1 cellular context compared by ENCODE assay signal in the genomic region with DNA sequence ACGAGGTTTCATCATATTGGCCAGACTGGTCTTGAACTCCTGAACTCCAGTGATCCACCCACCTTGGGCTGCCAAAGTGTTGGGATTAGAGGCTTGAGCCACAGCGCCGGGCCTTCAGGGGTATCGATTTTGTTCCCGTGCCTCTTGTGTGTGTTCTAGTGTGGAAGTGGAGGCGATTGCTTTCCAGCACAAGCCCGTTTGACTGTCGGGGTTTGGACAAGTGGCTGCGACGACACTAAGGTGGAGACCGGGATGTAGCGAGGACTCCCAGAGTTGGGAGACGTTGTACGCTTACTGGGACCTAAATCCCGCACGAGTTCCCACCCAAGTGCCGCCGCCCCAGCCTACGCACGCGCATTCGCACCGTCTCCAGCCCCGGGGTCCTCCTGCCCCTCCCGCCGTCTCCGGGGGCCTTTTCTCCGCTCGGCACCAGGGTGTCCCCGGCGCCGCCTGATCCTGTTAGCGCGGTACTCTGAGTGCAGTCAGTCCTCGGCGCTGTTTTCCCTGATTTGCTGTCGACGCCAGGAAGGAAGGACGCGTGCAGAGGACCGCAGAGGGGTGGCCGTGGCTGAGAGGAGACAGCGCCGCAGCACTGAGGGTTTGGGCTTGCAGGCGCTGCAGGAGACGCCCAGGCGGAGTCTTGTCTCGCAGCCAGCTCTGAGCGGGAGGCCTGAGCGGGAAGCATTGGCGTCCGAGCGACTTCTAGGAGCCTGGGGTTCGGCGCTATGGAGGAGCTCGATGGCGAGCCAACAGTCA.
A peak's percentile ranks its signal among the peaks of the same experiment; 100 is the strongest.
TF ChIP-seq lines count a peak whose summit lies in the region.

A gene with protein sequence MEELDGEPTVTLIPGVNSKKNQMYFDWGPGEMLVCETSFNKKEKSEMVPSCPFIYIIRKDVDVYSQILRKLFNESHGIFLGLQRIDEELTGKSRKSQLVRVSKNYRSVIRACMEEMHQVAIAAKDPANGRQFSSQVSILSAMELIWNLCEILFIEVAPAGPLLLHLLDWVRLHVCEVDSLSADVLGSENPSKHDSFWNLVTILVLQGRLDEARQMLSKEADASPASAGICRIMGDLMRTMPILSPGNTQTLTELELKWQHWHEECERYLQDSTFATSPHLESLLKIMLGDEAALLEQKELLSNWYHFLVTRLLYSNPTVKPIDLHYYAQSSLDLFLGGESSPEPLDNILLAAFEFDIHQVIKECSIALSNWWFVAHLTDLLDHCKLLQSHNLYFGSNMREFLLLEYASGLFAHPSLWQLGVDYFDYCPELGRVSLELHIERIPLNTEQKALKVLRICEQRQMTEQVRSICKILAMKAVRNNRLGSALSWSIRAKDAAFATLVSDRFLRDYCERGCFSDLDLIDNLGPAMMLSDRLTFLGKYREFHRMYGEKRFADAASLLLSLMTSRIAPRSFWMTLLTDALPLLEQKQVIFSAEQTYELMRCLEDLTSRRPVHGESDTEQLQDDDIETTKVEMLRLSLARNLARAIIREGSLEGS (plus strand): TSS at position 643 of the 756 bp plus-strand sequence. CDS start 83 bp downstream, at position 726.

TF ChIP-seq in K562, 482 proteins besides CTCF, POLR2A, EP300 and RAD21 (continued from another document and continues in another):
- TF ChIP-seq, protein P1, sequence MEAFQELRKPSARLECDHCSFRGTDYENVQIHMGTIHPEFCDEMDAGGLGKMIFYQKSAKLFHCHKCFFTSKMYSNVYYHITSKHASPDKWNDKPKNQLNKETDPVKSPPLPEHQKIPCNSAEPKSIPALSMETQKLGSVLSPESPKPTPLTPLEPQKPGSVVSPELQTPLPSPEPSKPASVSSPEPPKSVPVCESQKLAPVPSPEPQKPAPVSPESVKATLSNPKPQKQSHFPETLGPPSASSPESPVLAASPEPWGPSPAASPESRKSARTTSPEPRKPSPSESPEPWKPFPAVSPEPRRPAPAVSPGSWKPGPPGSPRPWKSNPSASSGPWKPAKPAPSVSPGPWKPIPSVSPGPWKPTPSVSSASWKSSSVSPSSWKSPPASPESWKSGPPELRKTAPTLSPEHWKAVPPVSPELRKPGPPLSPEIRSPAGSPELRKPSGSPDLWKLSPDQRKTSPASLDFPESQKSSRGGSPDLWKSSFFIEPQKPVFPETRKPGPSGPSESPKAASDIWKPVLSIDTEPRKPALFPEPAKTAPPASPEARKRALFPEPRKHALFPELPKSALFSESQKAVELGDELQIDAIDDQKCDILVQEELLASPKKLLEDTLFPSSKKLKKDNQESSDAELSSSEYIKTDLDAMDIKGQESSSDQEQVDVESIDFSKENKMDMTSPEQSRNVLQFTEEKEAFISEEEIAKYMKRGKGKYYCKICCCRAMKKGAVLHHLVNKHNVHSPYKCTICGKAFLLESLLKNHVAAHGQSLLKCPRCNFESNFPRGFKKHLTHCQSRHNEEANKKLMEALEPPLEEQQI (IDR thresholded peaks at IDR 0.05) = no peak
- TF ChIP-seq RFX1 (IDR thresholded peaks at IDR 0.05) (no peak), PRMT5 (CRISPR knock-in tag; IDR thresholded peaks at IDR 0.05) (no peak), DACH1 (IDR thresholded peaks at IDR 0.05; ENCODE audit: partially characterized antibody) (peak; percentile 99), RFX7 (CRISPR knock-in tag; IDR thresholded peaks at IDR 0.05) (no peak), ZNF699 (CRISPR knock-in tag; IDR thresholded peaks at IDR 0.05; ENCODE audit: insufficient replicate concordance) (no peak), SIN3A (IDR thresholded peaks at IDR 0.05; ENCODE audit: borderline replicate concordance in 2 of 2, control insufficient read depth in 1 of 2, low read depth in 2 of 2, low read length in 2 of 2) (peak in 1 of 2 experiments; percentile 72; a peak in 2 of 4 replicates), ZNF586 (CRISPR knock-in tag; conservative IDR thresholded peaks at IDR 0.05) (no peak), ETV6 (IDR thresholded peaks at IDR 0.05; ENCODE audit: borderline replicate concordance in 1 of 2, low read depth in 2 of 2, low read length in 1 of 2) (no peak), ETV6 (CRISPR knock-in tag; IDR thresholded peaks at IDR 0.05; ENCODE audit: borderline replicate concordance) (no peak), RAD51 (IDR thresholded peaks at IDR 0.05; ENCODE audit: borderline replicate concordance, low read depth) (no peak), PML (IDR thresholded peaks at IDR 0.05; ENCODE audit: low read length) (peak; percentile 60), POLR3A (IDR thresholded peaks at IDR 0.05; ENCODE audit: borderline replicate concordance, extremely low read depth, insufficient read depth, insufficient read length) (peak; percentile 56), MYC (IDR thresholded peaks at IDR 0.05; ENCODE audit: low read depth, low read length) (peak; percentile 34), MYC (CRISPR knock-in tag; IDR thresholded peaks at IDR 0.05; ENCODE audit: borderline replicate concordance, low read depth) (peak; percentile 81), SETDB1 (IDR thresholded peaks at IDR 0.05; ENCODE audit: low read length) (no peak), ZNF668 (CRISPR knock-in tag; IDR thresholded peaks at IDR 0.05) (0 out of 2 replicates have a peak, but pooled peaks have one; percentile 25), NR2C1 (IDR thresholded peaks at IDR 0.05) (no peak), NR2C1 (tag; IDR thresholded peaks at IDR 0.05) (no peak), KHSRP (IDR thresholded peaks at IDR 0.05) (no peak), XRCC4 (IDR thresholded peaks at IDR 0.05; ENCODE audit: extremely low read depth, insufficient read depth, insufficient read length) (no peak)
- TF ChIP-seq, protein P2, sequence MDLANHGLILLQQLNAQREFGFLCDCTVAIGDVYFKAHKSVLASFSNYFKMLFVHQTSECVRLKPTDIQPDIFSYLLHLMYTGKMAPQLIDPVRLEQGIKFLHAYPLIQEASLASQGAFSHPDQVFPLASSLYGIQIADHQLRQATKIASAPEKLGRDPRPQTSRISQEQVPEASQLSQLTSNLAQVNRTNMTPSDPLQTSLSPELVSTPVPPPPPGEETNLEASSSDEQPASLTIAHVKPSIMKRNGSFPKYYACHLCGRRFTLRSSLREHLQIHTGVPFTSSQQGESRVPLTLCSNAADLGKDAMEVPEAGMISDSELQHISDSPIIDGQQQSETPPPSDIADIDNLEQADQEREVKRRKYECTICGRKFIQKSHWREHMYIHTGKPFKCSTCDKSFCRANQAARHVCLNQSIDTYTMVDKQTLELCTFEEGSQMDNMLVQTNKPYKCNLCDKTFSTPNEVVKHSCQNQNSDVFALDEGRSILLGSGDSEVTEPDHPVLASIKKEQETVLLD (IDR thresholded peaks at IDR 0.05) = peak; percentile 82
- TF ChIP-seq, protein P3, sequence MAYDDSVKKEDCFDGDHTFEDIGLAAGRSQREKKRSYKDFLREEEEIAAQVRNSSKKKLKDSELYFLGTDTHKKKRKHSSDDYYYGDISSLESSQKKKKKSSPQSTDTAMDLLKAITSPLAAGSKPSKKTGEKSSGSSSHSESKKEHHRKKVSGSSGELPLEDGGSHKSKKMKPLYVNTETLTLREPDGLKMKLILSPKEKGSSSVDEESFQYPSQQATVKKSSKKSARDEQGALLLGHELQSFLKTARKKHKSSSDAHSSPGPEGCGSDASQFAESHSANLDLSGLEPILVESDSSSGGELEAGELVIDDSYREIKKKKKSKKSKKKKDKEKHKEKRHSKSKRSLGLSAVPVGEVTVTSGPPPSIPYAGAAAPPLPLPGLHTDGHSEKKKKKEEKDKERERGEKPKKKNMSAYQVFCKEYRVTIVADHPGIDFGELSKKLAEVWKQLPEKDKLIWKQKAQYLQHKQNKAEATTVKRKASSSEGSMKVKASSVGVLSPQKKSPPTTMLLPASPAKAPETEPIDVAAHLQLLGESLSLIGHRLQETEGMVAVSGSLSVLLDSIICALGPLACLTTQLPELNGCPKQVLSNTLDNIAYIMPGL (CRISPR knock-in tag; IDR thresholded peaks at IDR 0.05) = peak; percentile 72; the same call in 1 of the 2 replicates
- TF ChIP-seq, protein P4, sequence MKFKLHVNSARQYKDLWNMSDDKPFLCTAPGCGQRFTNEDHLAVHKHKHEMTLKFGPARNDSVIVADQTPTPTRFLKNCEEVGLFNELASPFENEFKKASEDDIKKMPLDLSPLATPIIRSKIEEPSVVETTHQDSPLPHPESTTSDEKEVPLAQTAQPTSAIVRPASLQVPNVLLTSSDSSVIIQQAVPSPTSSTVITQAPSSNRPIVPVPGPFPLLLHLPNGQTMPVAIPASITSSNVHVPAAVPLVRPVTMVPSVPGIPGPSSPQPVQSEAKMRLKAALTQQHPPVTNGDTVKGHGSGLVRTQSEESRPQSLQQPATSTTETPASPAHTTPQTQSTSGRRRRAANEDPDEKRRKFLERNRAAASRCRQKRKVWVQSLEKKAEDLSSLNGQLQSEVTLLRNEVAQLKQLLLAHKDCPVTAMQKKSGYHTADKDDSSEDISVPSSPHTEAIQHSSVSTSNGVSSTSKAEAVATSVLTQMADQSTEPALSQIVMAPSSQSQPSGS (CRISPR knock-in tag; IDR thresholded peaks at IDR 0.05) = no peak
- TF ChIP-seq, protein P5, sequence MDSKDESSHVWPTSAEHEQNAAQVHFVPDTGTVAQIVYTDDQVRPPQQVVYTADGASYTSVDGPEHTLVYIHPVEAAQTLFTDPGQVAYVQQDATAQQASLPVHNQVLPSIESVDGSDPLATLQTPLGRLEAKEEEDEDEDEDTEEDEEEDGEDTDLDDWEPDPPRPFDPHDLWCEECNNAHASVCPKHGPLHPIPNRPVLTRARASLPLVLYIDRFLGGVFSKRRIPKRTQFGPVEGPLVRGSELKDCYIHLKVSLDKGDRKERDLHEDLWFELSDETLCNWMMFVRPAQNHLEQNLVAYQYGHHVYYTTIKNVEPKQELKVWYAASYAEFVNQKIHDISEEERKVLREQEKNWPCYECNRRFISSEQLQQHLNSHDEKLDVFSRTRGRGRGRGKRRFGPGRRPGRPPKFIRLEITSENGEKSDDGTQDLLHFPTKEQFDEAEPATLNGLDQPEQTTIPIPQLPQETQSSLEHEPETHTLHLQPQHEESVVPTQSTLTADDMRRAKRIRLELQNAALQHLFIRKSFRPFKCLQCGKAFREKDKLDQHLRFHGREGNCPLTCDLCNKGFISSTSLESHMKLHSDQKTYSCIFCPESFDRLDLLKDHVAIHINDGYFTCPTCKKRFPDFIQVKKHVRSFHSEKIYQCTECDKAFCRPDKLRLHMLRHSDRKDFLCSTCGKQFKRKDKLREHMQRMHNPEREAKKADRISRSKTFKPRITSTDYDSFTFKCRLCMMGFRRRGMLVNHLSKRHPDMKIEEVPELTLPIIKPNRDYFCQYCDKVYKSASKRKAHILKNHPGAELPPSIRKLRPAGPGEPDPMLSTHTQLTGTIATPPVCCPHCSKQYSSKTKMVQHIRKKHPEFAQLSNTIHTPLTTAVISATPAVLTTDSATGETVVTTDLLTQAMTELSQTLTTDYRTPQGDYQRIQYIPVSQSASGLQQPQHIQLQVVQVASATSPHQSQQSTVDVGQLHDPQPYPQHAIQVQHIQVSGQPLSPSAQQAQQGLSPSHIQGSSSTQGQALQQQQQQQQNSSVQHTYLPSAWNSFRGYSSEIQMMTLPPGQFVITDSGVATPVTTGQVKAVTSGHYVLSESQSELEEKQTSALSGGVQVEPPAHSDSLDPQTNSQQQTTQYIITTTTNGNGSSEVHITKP (IDR thresholded peaks at IDR 0.05; ENCODE audit: partially characterized antibody) = peak; percentile 65
- TF ChIP-seq, protein P6, sequence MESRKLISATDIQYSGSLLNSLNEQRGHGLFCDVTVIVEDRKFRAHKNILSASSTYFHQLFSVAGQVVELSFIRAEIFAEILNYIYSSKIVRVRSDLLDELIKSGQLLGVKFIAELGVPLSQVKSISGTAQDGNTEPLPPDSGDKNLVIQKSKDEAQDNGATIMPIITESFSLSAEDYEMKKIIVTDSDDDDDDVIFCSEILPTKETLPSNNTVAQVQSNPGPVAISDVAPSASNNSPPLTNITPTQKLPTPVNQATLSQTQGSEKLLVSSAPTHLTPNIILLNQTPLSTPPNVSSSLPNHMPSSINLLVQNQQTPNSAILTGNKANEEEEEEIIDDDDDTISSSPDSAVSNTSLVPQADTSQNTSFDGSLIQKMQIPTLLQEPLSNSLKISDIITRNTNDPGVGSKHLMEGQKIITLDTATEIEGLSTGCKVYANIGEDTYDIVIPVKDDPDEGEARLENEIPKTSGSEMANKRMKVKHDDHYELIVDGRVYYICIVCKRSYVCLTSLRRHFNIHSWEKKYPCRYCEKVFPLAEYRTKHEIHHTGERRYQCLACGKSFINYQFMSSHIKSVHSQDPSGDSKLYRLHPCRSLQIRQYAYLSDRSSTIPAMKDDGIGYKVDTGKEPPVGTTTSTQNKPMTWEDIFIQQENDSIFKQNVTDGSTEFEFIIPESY (CRISPR knock-in tag; IDR thresholded peaks at IDR 0.05) = no peak; the same call in 1 of the 2 replicates
- TF ChIP-seq, protein P7, sequence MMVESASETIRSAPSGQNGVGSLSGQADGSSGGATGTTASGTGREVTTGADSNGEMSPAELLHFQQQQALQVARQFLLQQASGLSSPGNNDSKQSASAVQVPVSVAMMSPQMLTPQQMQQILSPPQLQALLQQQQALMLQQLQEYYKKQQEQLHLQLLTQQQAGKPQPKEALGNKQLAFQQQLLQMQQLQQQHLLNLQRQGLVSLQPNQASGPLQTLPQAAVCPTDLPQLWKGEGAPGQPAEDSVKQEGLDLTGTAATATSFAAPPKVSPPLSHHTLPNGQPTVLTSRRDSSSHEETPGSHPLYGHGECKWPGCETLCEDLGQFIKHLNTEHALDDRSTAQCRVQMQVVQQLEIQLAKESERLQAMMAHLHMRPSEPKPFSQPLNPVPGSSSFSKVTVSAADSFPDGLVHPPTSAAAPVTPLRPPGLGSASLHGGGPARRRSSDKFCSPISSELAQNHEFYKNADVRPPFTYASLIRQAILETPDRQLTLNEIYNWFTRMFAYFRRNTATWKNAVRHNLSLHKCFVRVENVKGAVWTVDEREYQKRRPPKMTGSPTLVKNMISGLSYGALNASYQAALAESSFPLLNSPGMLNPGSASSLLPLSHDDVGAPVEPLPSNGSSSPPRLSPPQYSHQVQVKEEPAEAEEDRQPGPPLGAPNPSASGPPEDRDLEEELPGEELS (CRISPR knock-in tag; IDR thresholded peaks at IDR 0.05; ENCODE audit: borderline replicate concordance) = no peak
- TF ChIP-seq, protein P8, sequence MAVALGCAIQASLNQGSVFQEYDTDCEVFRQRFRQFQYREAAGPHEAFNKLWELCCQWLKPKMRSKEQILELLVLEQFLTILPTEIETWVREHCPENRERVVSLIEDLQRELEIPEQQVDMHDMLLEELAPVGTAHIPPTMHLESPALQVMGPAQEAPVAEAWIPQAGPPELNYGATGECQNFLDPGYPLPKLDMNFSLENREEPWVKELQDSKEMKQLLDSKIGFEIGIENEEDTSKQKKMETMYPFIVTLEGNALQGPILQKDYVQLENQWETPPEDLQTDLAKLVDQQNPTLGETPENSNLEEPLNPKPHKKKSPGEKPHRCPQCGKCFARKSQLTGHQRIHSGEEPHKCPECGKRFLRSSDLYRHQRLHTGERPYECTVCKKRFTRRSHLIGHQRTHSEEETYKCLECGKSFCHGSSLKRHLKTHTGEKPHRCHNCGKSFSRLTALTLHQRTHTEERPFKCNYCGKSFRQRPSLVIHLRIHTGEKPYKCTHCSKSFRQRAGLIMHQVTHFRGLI (CRISPR knock-in tag; IDR thresholded peaks at IDR 0.05) = no peak
- TF ChIP-seq, protein P9, sequence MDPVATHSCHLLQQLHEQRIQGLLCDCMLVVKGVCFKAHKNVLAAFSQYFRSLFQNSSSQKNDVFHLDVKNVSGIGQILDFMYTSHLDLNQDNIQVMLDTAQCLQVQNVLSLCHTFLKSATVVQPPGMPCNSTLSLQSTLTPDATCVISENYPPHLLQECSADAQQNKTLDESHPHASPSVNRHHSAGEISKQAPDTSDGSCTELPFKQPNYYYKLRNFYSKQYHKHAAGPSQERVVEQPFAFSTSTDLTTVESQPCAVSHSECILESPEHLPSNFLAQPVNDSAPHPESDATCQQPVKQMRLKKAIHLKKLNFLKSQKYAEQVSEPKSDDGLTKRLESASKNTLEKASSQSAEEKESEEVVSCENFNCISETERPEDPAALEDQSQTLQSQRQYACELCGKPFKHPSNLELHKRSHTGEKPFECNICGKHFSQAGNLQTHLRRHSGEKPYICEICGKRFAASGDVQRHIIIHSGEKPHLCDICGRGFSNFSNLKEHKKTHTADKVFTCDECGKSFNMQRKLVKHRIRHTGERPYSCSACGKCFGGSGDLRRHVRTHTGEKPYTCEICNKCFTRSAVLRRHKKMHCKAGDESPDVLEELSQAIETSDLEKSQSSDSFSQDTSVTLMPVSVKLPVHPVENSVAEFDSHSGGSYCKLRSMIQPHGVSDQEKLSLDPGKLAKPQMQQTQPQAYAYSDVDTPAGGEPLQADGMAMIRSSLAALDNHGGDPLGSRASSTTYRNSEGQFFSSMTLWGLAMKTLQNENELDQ (CRISPR knock-in tag; IDR thresholded peaks at IDR 0.05; ENCODE audit: borderline replicate concordance) = no peak
